ENCODE assay signal across 20 cellular contexts in genomic region chr17:49021768-49022103, GRCh38. TPM values are rescaled to one million over a fixed set of nuclear protein-coding genes. Genes with fewer than 3 reads are reported as not detected.
DNase-seq lines count a peak whose midpoint lies in the region; ATAC-seq and TF ChIP-seq lines count a peak whose summit lies in the region.
"Had no signal": no experiment of that assay in that cellular context is flagged by ENCODE, and none has a peak within 500 bp of the region (broad histone marks: within the 10 kb centered on the region; RNA-seq: fewer than 3 reads in every experiment).

No MANE protein-coding gene starts in this region.

- DNase-seq in GM23338 (ENCODE audit: low spot score) (no peak), RWPE2 (ENCODE audit: low spot score) (no peak), hepatocyte (ENCODE audit: low spot score) (no peak), osteocyte (ENCODE audit: extremely low spot score, unreplicated experiment) (no peak), Kasumi-1 (lab: John Stamatoyannopoulos, UW) (no peak), NCI-H2081 treated with DMSO at 0.1 percent for 48 hours (lab: John Stamatoyannopoulos, UW) (no peak), G401 (ENCODE audit: low spot score) (no peak)
- DNase-seq: activated CD4-positive, alpha-beta T cell treated with anti-CD3 and anti-CD28 coated beads, Interleukin-2, amount 50 U/mL, for 48 hours; activated naive CD4-positive, alpha-beta T cell treated with anti-CD3 and anti-CD28 coated beads for 36 hours; activated T-cell treated with anti-CD3 and anti-CD28 coated beads, Interleukin-2, amount 50 U/mL, for 1 hour; GOT3; NCI-H1105; NCI-H2171; NCI-H774; pancreas; stimulated activated CD4-positive, alpha-beta T cell treated with anti-CD3 and anti-CD28 coated beads, Interleukin-2, amount 100 ng/mL, for 48 hours had no signal

- H3K79me2 ChIP-seq in GM23338 (replicated peaks; ENCODE audit: insufficient read depth): peaks cover 92% of the 10 kb centered on the region
- peaks cover 94% of the 10 kb centered on the region for H3K79me2 ChIP-seq in hepatocyte

- H3K36me3 ChIP-seq in GM23338 (ENCODE audit: insufficient read depth) (peaks cover 26% of the 10 kb centered on the region), RWPE2 (ENCODE audit: low read depth) (no peaks in the 10 kb centered on the region), hepatocyte (replicated peaks; ENCODE audit: insufficient read depth, low read depth) (no peaks in the 10 kb centered on the region)
- H3K36me3 ChIP-seq: ascending aorta, pancreas had no signal

- H3K9me3 ChIP-seq in RWPE2 (ENCODE audit: severe bottlenecking): no peaks in the 10 kb centered on the region
- no peaks in the 10 kb centered on the region for H3K9me3 ChIP-seq in hepatocyte (ENCODE audit: low read depth)
- H3K9me3 ChIP-seq: ascending aorta, pancreas had no signal

- H3K27ac ChIP-seq in GM23338 (ENCODE audit: low read depth): peak overlapping the region; percentile 100
- H3K27ac ChIP-seq in RWPE2 (ENCODE audit: poor library complexity, severe bottlenecking): peak overlapping the region; percentile 48
- peak overlapping the region; percentile 90 for H3K27ac ChIP-seq in hepatocyte
- H3K27ac ChIP-seq: ascending aorta, HL-60, pancreas had no signal

- H3K4me3 Mint-ChIP-seq in GM23338 (peak overlapping the region; percentile 61), osteocyte (ENCODE audit: unreplicated experiment) (no peak overlapping the region)
- H3K4me3 Mint-ChIP-seq: activated naive CD4-positive, alpha-beta T cell treated with anti-CD3 and anti-CD28 coated beads for 36 hours had no signal

- H3K27me3 Mint-ChIP-seq in GM23338 (ENCODE audit: insufficient read depth, low read depth, poor library complexity) (peaks cover 20% of the 10 kb centered on the region), osteocyte (ENCODE audit: unreplicated experiment) (no peaks in the 10 kb centered on the region)

- H3K36me3 Mint-ChIP-seq in GM23338 (ENCODE audit: low read depth) (peaks cover 62% of the 10 kb centered on the region), osteocyte (ENCODE audit: unreplicated experiment) (no peaks in the 10 kb centered on the region)

- ATAC-seq in GM23338 (peak; percentile 1; the same call in 1 of the 3 replicates), RWPE2 (ENCODE audit: low read depth) (no peak)
- ATAC-seq: left lobe of liver had no signal

- WGBS in hepatocyte (ENCODE audit: low lambda C conversion rate, missing lambda C conversion rate): 83% methylated on average over 2 of the region's 2 CpGs

- H3K27me3 ChIP-seq in GM23338 (ENCODE audit: insufficient read depth) (no peaks in the 10 kb centered on the region), RWPE2 (ENCODE audit: insufficient read depth, poor library complexity, severe bottlenecking) (no peaks in the 10 kb centered on the region), hepatocyte (no peaks in the 10 kb centered on the region)
- H3K27me3 ChIP-seq: ascending aorta, pancreas had no signal

- H4K20me1 ChIP-seq in GM23338 (replicated peaks; ENCODE audit: insufficient read depth) (peaks cover 43% of the 10 kb centered on the region), hepatocyte (ENCODE audit: insufficient read depth, poor library complexity, severe bottlenecking) (peaks cover 25% of the 10 kb centered on the region)

- no peaks in the 10 kb centered on the region; the same call in 2 of the 3 replicates for H3K9me3 Mint-ChIP-seq in GM23338
- H3K9me3 Mint-ChIP-seq in osteocyte (ENCODE audit: unreplicated experiment): no peaks in the 10 kb centered on the region
- H3K9me3 Mint-ChIP-seq: activated naive CD4-positive, alpha-beta T cell treated with anti-CD3 and anti-CD28 coated beads for 36 hours had no signal

- H3K4me1 Mint-ChIP-seq in GM23338 (peaks cover 84% of the 10 kb centered on the region), osteocyte (ENCODE audit: unreplicated experiment) (peaks cover 47% of the 10 kb centered on the region)

- H3F3A ChIP-seq in GM23338 (replicated peaks; ENCODE audit: low read depth): peaks cover 54% of the 10 kb centered on the region

- H3K9me2 ChIP-seq in GM23338 (ENCODE audit: insufficient read depth) (peaks cover 3% of the 10 kb centered on the region; the same call in 1 of the 2 replicates), hepatocyte (replicated peaks; ENCODE audit: insufficient read depth) (no peaks in the 10 kb centered on the region)

- H3K4me2 ChIP-seq in GM23338 (peak overlapping the region; percentile 77), hepatocyte (peak overlapping the region; percentile 65)

- H3K4me1 ChIP-seq in GM23338 (ENCODE audit: insufficient read depth): peaks cover 84% of the 10 kb centered on the region
- peaks cover 21% of the 10 kb centered on the region for H3K4me1 ChIP-seq in RWPE2 (ENCODE audit: insufficient read depth, poor library complexity, severe bottlenecking)
- peaks cover 60% of the 10 kb centered on the region for H3K4me1 ChIP-seq in hepatocyte (ENCODE audit: insufficient read depth)
- H3K4me1 ChIP-seq: pancreas had no signal

- in situ Hi-C loops in G401 (cut with HindIII; ENCODE audit: low sequenced_read_pairs): no loop called here

- H3K27ac Mint-ChIP-seq in GM23338 (peak overlapping the region; percentile 95), osteocyte (ENCODE audit: unreplicated experiment) (peak overlapping the region; percentile 81)
- H3K27ac Mint-ChIP-seq: activated naive CD4-positive, alpha-beta T cell treated with anti-CD3 and anti-CD28 coated beads for 36 hours had no signal

- peak overlapping the region; percentile 51 for H3K4me3 ChIP-seq in GM23338
- H3K4me3 ChIP-seq in RWPE2 (ENCODE audit: severe bottlenecking): no peak overlapping the region
- no peak overlapping the region for H3K4me3 ChIP-seq in hepatocyte
- H3K4me3 ChIP-seq: ascending aorta, pancreas had no signal

- H2AFZ ChIP-seq in GM23338 (no peak overlapping the region), hepatocyte (no peak overlapping the region)

- TF ChIP-seq CTCF in GM23338 (conservative IDR thresholded peaks at IDR 0.05; ENCODE audit: low read depth in 2 of 2): no peak
- no peak for TF ChIP-seq CTCF in RWPE2 (IDR thresholded peaks at IDR 0.05; ENCODE audit: poor library complexity, severe bottlenecking)
- TF ChIP-seq CTCF in hepatocyte (IDR thresholded peaks at IDR 0.05; ENCODE audit: poor library complexity): no peak
- TF ChIP-seq CTCF in osteocyte (IDR thresholded peaks at IDR 0.05): no peak

RNA-seq across cellular contexts. Expression of gene IGF2BP1, which starts 24.6 kb away (rescaled TPM):
- 231 and 249 TPM in 2 replicates for total RNA-seq in GM23338 (2014; rRNA removed; shearing (Covaris generic))
- polyA plus RNA-seq in GM23338 (2016; fragmentation: Nextera tagmentation; extraction: Ambion mirVana): 66.1 and 68.6 TPM in 2 replicates
- 42.9 and 50.0 TPM in 2 replicates for total RNA-seq in hepatocyte
- polyA plus RNA-seq in hepatocyte: 37.0 and 40.7 TPM in 2 replicates
- total RNA-seq in osteocyte: 47.6 and 51.4 TPM in 2 replicates
- 63.0 and 86.2 TPM in 2 replicates for total RNA-seq in G401 (2014; rRNA removed; shearing (Covaris generic))
- total RNA-seq: ascending aorta had no signal

RNA-seq across cellular contexts. Expression of gene GIP, which starts 53.3 kb away (rescaled TPM):
- not detected in 2 replicates for total RNA-seq in GM23338 (2014; rRNA removed; shearing (Covaris generic))
- 0.43 and 1.3 TPM in 2 replicates for polyA plus RNA-seq in GM23338 (2016; fragmentation: Nextera tagmentation; extraction: Ambion mirVana)
- not detected in 2 replicates for total RNA-seq in hepatocyte
- 2.3 TPM in 2 replicates for polyA plus RNA-seq in hepatocyte
- not detected in 2 replicates for total RNA-seq in osteocyte
- total RNA-seq in G401 (2014; rRNA removed; shearing (Covaris generic)): 0.20 and 1.5 TPM in 2 replicates
- total RNA-seq: activated naive CD4-positive, alpha-beta T cell treated with anti-CD3 and anti-CD28 coated beads for 36 hours; ascending aorta; left lobe of liver; pancreas; urinary bladder had no signal
- polyA plus RNA-seq: pancreas, urinary bladder had no signal

Comparison
In these comparisons a context has a peak if more than half of its experiments do, and no peak if none do; other contexts are left out.
1. H3K27ac ChIP-seq: peak in every context shown above with its lines; median percentile 100 in GM23338; 90 in hepatocyte; 48 in RWPE2.